ENCODE assay signal across 28 cellular contexts in genomic region chr4:107900508-107900907, GRCh38.
"Had no signal": no experiment of that assay in that cellular context is flagged by ENCODE, and none has a peak within 500 bp of the region (broad histone marks: within the 10 kb centered on the region; RNA-seq: fewer than 3 reads in every experiment).

No MANE protein-coding gene starts in this region.

- H3K27ac Mint-ChIP-seq: activated CD8-positive, alpha-beta T cell treated with anti-CD3 and anti-CD28 coated beads for 36 hours; activated T-helper 17 cell treated with anti-CD3 and anti-CD28 coated beads, Interleukin-2, amount 50 U/mL, for 72 hours; endodermal cell; naive thymus-derived CD4-positive, alpha-beta T cell; neural progenitor cell; T-helper 17 cell had no signal

- H3K4me1 Mint-ChIP-seq: activated T-helper 17 cell treated with anti-CD3 and anti-CD28 coated beads, Interleukin-2, amount 50 U/mL, for 72 hours; endodermal cell; neural progenitor cell; T-helper 17 cell had no signal

- ATAC-seq: activated CD8-positive, alpha-beta T cell treated with anti-CD3 and anti-CD28 coated beads for 36 hours; activated T-cell treated with anti-CD3 and anti-CD28 coated beads, Interleukin-2, amount 50 U/mL, for 4 hours; activated T-helper 17 cell treated with anti-CD3 and anti-CD28 coated beads, Interleukin-2, amount 50 U/mL, for 72 hours; esophagus mucosa; left cardiac atrium; naive thymus-derived CD4-positive, alpha-beta T cell; SK-N-SH treated with all-trans-retinoic acid at 6 μM for 48 hours; T-helper 17 cell had no signal

- H3K4me3 ChIP-seq: gastrocnemius medialis, neural progenitor cell, psoas muscle, right atrium auricular region, testis, upper lobe of left lung had no signal

- H3K9ac ChIP-seq: neural progenitor cell, parathyroid adenoma had no signal

- H3K9me3 Mint-ChIP-seq: activated T-helper 17 cell treated with anti-CD3 and anti-CD28 coated beads, Interleukin-2, amount 50 U/mL, for 72 hours; endodermal cell; neural progenitor cell had no signal

- H3K27me3 ChIP-seq: gastrocnemius medialis, neural progenitor cell, right atrium auricular region, testis, upper lobe of left lung had no signal

- H3K36me3 Mint-ChIP-seq: neural progenitor cell had no signal

- H3K4me3 Mint-ChIP-seq: activated CD8-positive, alpha-beta T cell treated with anti-CD3 and anti-CD28 coated beads for 36 hours; activated T-cell treated with anti-CD3 and anti-CD28 coated beads, Interleukin-2, amount 50 U/mL, for 4 hours; activated T-helper 17 cell treated with anti-CD3 and anti-CD28 coated beads, Interleukin-2, amount 50 U/mL, for 72 hours; endodermal cell; naive thymus-derived CD4-positive, alpha-beta T cell; neural progenitor cell; T-helper 17 cell had no signal

- H3K36me3 ChIP-seq: gastrocnemius medialis, neural progenitor cell, right atrium auricular region had no signal

- H3K4me1 ChIP-seq: neural progenitor cell, parathyroid adenoma, testis had no signal

- H3K9me3 ChIP-seq: gastrocnemius medialis, psoas muscle, right atrium auricular region, testis, upper lobe of left lung had no signal

- DNase-seq: activated CD4-positive, alpha-beta T cell treated with anti-CD3 and anti-CD28 coated beads for 1 hour; activated CD4-positive, alpha-beta T cell treated with anti-CD3 and anti-CD28 coated beads, Interleukin-2, amount 50 U/mL, for 1 hour; activated CD8-positive, alpha-beta T cell treated with anti-CD3 and anti-CD28 coated beads for 36 hours; activated gamma-delta T cell treated with Interleukin-2 at 50 U/mL for 16 hours; activated naive CD4-positive, alpha-beta T cell treated with anti-CD3 and anti-CD28 coated beads, Interleukin-2, amount 50 U/mL, for 16 hours; activated T-cell treated with anti-CD3 and anti-CD28 coated beads, Interleukin-2, amount 50 U/mL, for 4 hours; amygdala; central memory CD4-positive, alpha-beta T cell; endodermal cell; gastrocnemius medialis; hippocampal formation; left cardiac atrium; mammary epithelial cell; naive thymus-derived CD4-positive, alpha-beta T cell; occipital lobe; psoas muscle; stimulated activated CD4-positive, alpha-beta T cell treated with anti-CD3 and anti-CD28 coated beads, Interleukin-2, amount 100 ng/mL, for 48 hours; stimulated activated naive CD4-positive, alpha-beta T cell treated with Interleukin-2 at 50 U/mL for 16 hours; T-helper 17 cell; T1000; testis; upper lobe of left lung had no signal

- H3K27ac ChIP-seq: gastrocnemius medialis, neural progenitor cell, parathyroid adenoma, psoas muscle, right atrium auricular region, testis, upper lobe of left lung had no signal
